Comparison of ENCODE assay signal across 8 cellular contexts in the genomic region with DNA sequence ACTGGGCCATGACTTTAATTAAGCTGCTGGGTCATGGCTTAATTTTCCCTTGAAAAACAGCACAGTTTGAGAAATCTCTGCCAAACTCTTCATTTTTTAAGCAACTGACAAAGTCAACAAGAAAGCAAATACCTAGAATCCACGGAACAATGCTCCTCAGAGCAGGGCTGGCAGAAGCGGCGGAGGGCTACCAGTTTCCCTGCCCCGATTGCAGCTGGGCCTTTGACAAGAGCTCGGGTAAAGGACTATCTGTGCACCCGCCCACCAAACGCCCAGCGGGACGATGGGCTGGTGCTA. TPM values are rescaled to one million over a fixed set of nuclear protein-coding genes. Genes with fewer than 3 reads are reported as not detected.
A peak's percentile ranks its signal among the peaks of the same experiment; 100 is the strongest.
DNase-seq lines count a peak whose midpoint lies in the region; ATAC-seq and TF ChIP-seq lines count a peak whose summit lies in the region.

No MANE protein-coding gene starts in this region.

- H3K4me1 ChIP-seq in upper lobe of left lung, result peaks cover 25 to 45% (median 40%) of the 10 kb centered on the region in 4 donors

- H3K27me3 ChIP-seq in brain microvascular endothelial cell (replicated peaks), result no peaks in the 10 kb centered on the region
- H3K27me3 ChIP-seq in upper lobe of left lung, result no peaks in the 10 kb centered on the region

- 14 to 15% methylated on average over 9 of the region's 9 CpGs for WGBS in lower leg skin, 2 donors
- WGBS in upper lobe of left lung, 2 donors, result 0 to 2% methylated on average over 5 to 9 of the region's 9 CpGs

- no peak for TF ChIP-seq EP300 in upper lobe of left lung (IDR thresholded peaks at IDR 0.05)

- peak; percentile 65 for DNase-seq in AG10803 (ENCODE audit: low read depth)
- DNase-seq in brain microvascular endothelial cell, result no peak
- DNase-seq in lower leg skin (ENCODE audit: low spot score in 2 of 2), result no peak
- DNase-seq in upper lobe of left lung, result no peak
- DNase-seq in DMS114 treated with DMSO at 0.1 percent for 48 hours (lab: John Stamatoyannopoulos, UW; ENCODE audit: unreplicated experiment), result no peak
- no peak for DNase-seq in OCI-M2 (lab: John Stamatoyannopoulos, UW; ENCODE audit: unreplicated experiment)
- DNase-seq in NCI-H1092 (lab: John Stamatoyannopoulos, UW), result no peak

- H3K36me3 ChIP-seq in brain microvascular endothelial cell (replicated peaks), result no peaks in the 10 kb centered on the region
- no peaks in the 10 kb centered on the region for H3K36me3 ChIP-seq in upper lobe of left lung

- H3K9me3 ChIP-seq in upper lobe of left lung, result no peaks in the 10 kb centered on the region

- no peak for TF ChIP-seq POLR2A in lower leg skin (IDR thresholded peaks at IDR 0.05)
- no peak for TF ChIP-seq POLR2A in upper lobe of left lung (IDR thresholded peaks at IDR 0.05)

- intact Hi-C loops in lower leg skin (cut with DNase I; ENCODE audit: low total_unique reads), result no loop called here

- in situ Hi-C loops in brain microvascular endothelial cell (cut with HindIII; ENCODE audit: low pct_ligation_motif_present, low sequenced_read_pairs), result no loop called here

- H3K4me3 ChIP-seq in AG10803 (ENCODE audit: low read length) (peak overlapping the region; percentile 91), brain microvascular endothelial cell (ENCODE audit: low read depth, low read length) (peak overlapping the region; percentile 91), lower leg skin (ENCODE audit: low read depth, poor library complexity, severe bottlenecking) (peak overlapping the region; percentile 73), upper lobe of left lung (peak overlapping the region; percentile 62 to 91 (median 90))

- peak overlapping the region; percentile 86 for H3K27ac ChIP-seq in brain microvascular endothelial cell
- peak overlapping the region; percentile 91 to 98 (median 94) for H3K27ac ChIP-seq in upper lobe of left lung

- no peak for TF ChIP-seq CTCF in AG10803 (conservative IDR thresholded peaks at IDR 0.05; ENCODE audit: low read length)
- no peak for TF ChIP-seq CTCF in brain microvascular endothelial cell (IDR thresholded peaks at IDR 0.05; ENCODE audit: low read depth, low read length, missing control alignments)
- no peak for TF ChIP-seq CTCF in lower leg skin (IDR thresholded peaks at IDR 0.05)
- no peak for TF ChIP-seq CTCF in upper lobe of left lung (IDR thresholded peaks at IDR 0.05)

- peak; percentile 27 for ATAC-seq in HG03469 (IDR thresholded peaks at IDR 0.05; ENCODE audit: unreplicated experiment)
- ATAC-seq in upper lobe of left lung (ENCODE audit: low FRiP score in 2 of 2), result peak in 1 of 2 donors; percentile 7

RNA-seq across cellular contexts. Expression of gene GOLIM4, which starts 1.2 kb away (rescaled TPM):
- total RNA-seq in lower leg skin, result 10 to 100 TPM in 3 of 4 donors, 1 to 10 TPM in 1; 7.6 to 25.5 (median 14.5) TPM
- 10 to 100 TPM; 34.6 to 79.1 (median 43.6) TPM for total RNA-seq in upper lobe of left lung
